In genomic region chr5:155522540-155522939, GRCh38 we compare ENCODE assay signal across 17 cellular contexts.
DNase-seq lines count a peak whose midpoint lies in the region; ATAC-seq and TF ChIP-seq lines count a peak whose summit lies in the region.
"Had no signal": no experiment of that assay in that cellular context is flagged by ENCODE, and none has a peak within 500 bp of the region (broad histone marks: within the 10 kb centered on the region; RNA-seq: fewer than 3 reads in every experiment).

No MANE protein-coding gene starts in this region.

- H3K27ac ChIP-seq in endodermal cell (ENCODE audit: low read depth, low read length), result no peak overlapping the region
- H3K27ac ChIP-seq: GM23248, HL-60 had no signal

- no peaks in the 10 kb centered on the region for H3K36me3 ChIP-seq in endodermal cell (ENCODE audit: control insufficient read depth, insufficient read depth, low read length)

- ATAC-seq in HG03354 (IDR thresholded peaks at IDR 0.05; ENCODE audit: poor library complexity, severe bottlenecking, unreplicated experiment), result no peak
- ATAC-seq: HCT116 had no signal

- H3K4me1 Mint-ChIP-seq in endodermal cell, result peaks cover 13% of the 10 kb centered on the region
- H3K4me1 Mint-ChIP-seq: B cell, IgD-negative memory B cell had no signal

- H3K27me3 ChIP-seq in endodermal cell (ENCODE audit: control insufficient read depth, insufficient read depth, low read length, poor library complexity, severe bottlenecking), result no peaks in the 10 kb centered on the region

- peaks cover 2% of the 10 kb centered on the region for H3K27me3 Mint-ChIP-seq in endodermal cell (ENCODE audit: insufficient read depth)
- H3K27me3 Mint-ChIP-seq: B cell; CD4-positive, alpha-beta T cell; IgD-negative memory B cell had no signal

- no peaks in the 10 kb centered on the region for H3K9me3 ChIP-seq in endodermal cell (ENCODE audit: control insufficient read depth, low read length)

- no peaks in the 10 kb centered on the region for H3K4me1 ChIP-seq in endodermal cell (ENCODE audit: control insufficient read depth, insufficient read depth, low read length)

- 75 to 78% methylated on average over 1 of the region's 1 CpG for WGBS in endodermal cell (ENCODE audit: insufficient coverage in 1 of 2, insufficient read length in 1 of 2), 2 experiments

- no peak overlapping the region for H3K9ac ChIP-seq in endodermal cell (ENCODE audit: extremely low read depth, low read length, poor library complexity, severe bottlenecking)
- H3K9ac ChIP-seq: GM23248 had no signal

- H3K9me3 Mint-ChIP-seq in endodermal cell, result no peaks in the 10 kb centered on the region

- TF ChIP-seq CTCF in endodermal cell (conservative IDR thresholded peaks at IDR 0.05), result no peak

- no peak overlapping the region for H3K4me3 ChIP-seq in endodermal cell (ENCODE audit: low read length)
- H3K4me3 ChIP-seq: GM23248 had no signal

- H3K27ac Mint-ChIP-seq in endodermal cell, result no peak overlapping the region
- H3K27ac Mint-ChIP-seq: B cell; CD4-positive, alpha-beta T cell; IgD-negative memory B cell had no signal

- no peaks in the 10 kb centered on the region for H3K36me3 Mint-ChIP-seq in endodermal cell (ENCODE audit: low read depth)
- H3K36me3 Mint-ChIP-seq: IgD-negative memory B cell had no signal

- no peak overlapping the region for H3K4me3 Mint-ChIP-seq in endodermal cell
- H3K4me3 Mint-ChIP-seq: B cell; CD4-positive, alpha-beta T cell; IgD-negative memory B cell had no signal

- peak; percentile 24 for DNase-seq in NCI-H345 (lab: John Stamatoyannopoulos, UW)
- DNase-seq in NCI-H345 treated with DMSO at 0.1 percent for 48 hours (lab: John Stamatoyannopoulos, UW; ENCODE audit: unreplicated experiment), result no peak
- DNase-seq in DMS53 (lab: John Stamatoyannopoulos, UW), result peak; percentile 85
- peak; percentile 76 for DNase-seq in NCI-H2029 (lab: John Stamatoyannopoulos, UW)
- peak; percentile 47 for DNase-seq in endodermal cell
- DNase-seq in stimulated activated CD4-positive, alpha-beta T cell treated with anti-CD3 and anti-CD28 coated beads, Interleukin-4, amount 100 ng/mL, for 24 hours, result no peak
- DNase-seq in activated naive CD4-positive, alpha-beta T cell treated with Interleukin-2 at 50 U/mL for 16 hours, result no peak
- DNase-seq: C1 segment of cervical spinal cord; CD4-positive, alpha-beta T cell; DMS153; GF-D8; GM23248 had no signal

Comparison
In these comparisons a context has a peak if more than half of its experiments do, and no peak if none do; other contexts are left out.
1. DNase-seq: peak in NCI-H345 (single experiment), DMS53 (single experiment), NCI-H2029 (single experiment) and endodermal cell (single experiment); none in NCI-H345 treated with DMSO at 0.1 percent for 48 hours (single experiment), stimulated activated CD4-positive, alpha-beta T cell treated with anti-CD3 and anti-CD28 coated beads, Interleukin-4, amount 100 ng/mL, for 24 hours (single experiment) and activated naive CD4-positive, alpha-beta T cell treated with Interleukin-2 at 50 U/mL for 16 hours (single experiment).